Comparison of ENCODE assay signal across 9 cellular contexts in genomic region chr10:62079885-62080559, GRCh38.
DNase-seq lines count a peak whose midpoint lies in the region; ATAC-seq and TF ChIP-seq lines count a peak whose summit lies in the region.
"Had no signal": no experiment of that assay in that cellular context is flagged by ENCODE, and none has a peak within 500 bp of the region (broad histone marks: within the 10 kb centered on the region; RNA-seq: fewer than 3 reads in every experiment).

No MANE protein-coding gene starts in this region.

- no peaks in the 10 kb centered on the region for H3K9me3 ChIP-seq in OCI-LY7 (ENCODE audit: low read length)

- H3K27ac Mint-ChIP-seq in activated T-cell treated with anti-CD3 and anti-CD28 coated beads, Interleukin-2, amount 50 U/mL, for 24 hours = peak overlapping the region; percentile 95
- H3K27ac Mint-ChIP-seq in HFFc6 = peak overlapping the region; percentile 98
- H3K27ac Mint-ChIP-seq in stimulated activated memory B cell treated with anti-CD40 and anti-IgM and Interleukin-4, amounts not matched to agents 10 μg/mL and 1 μg/mL and 100 μg/mL, for 72 hours = peak overlapping the region; percentile 96

- H3K4me3 ChIP-seq in OCI-LY7 (ENCODE audit: low read depth, low read length, poor library complexity, severe bottlenecking) = peak overlapping the region; percentile 26

- DNase-seq in activated T-cell treated with anti-CD3 and anti-CD28 coated beads, Interleukin-2, amount 50 U/mL, for 24 hours = no peak
- DNase-seq in activated T-cell treated with anti-CD3 and anti-CD28 coated beads, Interleukin-2, amount 50 U/mL, for 4 hours = no peak
- DNase-seq in HFFc6 = no peak
- DNase-seq in OCI-LY7 (ENCODE audit: low spot score) = peak; percentile 68
- no peak for DNase-seq in cerebellar nuclear complex (lab: John Stamatoyannopoulos, UW)
- no peak for DNase-seq in MV-4-11 (lab: John Stamatoyannopoulos, UW)
- no peak for DNase-seq in AML-193 (lab: John Stamatoyannopoulos, UW)
- DNase-seq: stimulated activated CD4-positive, alpha-beta T cell treated with anti-CD3 and anti-CD28 coated beads, Interleukin-2, amount 100 ng/mL, for 48 hours had no signal

- no peaks in the 10 kb centered on the region for H3K27me3 Mint-ChIP-seq in activated T-cell treated with anti-CD3 and anti-CD28 coated beads, Interleukin-2, amount 50 U/mL, for 24 hours
- no peaks in the 10 kb centered on the region for H3K27me3 Mint-ChIP-seq in activated T-cell treated with anti-CD3 and anti-CD28 coated beads, Interleukin-2, amount 50 U/mL, for 4 hours (ENCODE audit: low read depth)
- peaks cover 28% of the 10 kb centered on the region for H3K27me3 Mint-ChIP-seq in HFFc6 (ENCODE audit: insufficient read depth)
- no peaks in the 10 kb centered on the region for H3K27me3 Mint-ChIP-seq in stimulated activated memory B cell treated with anti-CD40 and anti-IgM and Interleukin-4, amounts not matched to agents 10 μg/mL and 1 μg/mL and 100 μg/mL, for 72 hours

- intact Hi-C loops in OCI-LY7 (cut with micrococcal nuclease; ENCODE audit: unreplicated experiment) = loop anchor here (10.0 kb wide), 1 partner anchor 115 kb away; no protein-coding TSS in a partner anchor

- H3K9me2 ChIP-seq in OCI-LY7 (ENCODE audit: insufficient read depth, low read length) = no peaks in the 10 kb centered on the region

- H3K4me1 Mint-ChIP-seq in activated T-cell treated with anti-CD3 and anti-CD28 coated beads, Interleukin-2, amount 50 U/mL, for 24 hours (ENCODE audit: low read depth) = peaks cover 91% of the 10 kb centered on the region
- H3K4me1 Mint-ChIP-seq in activated T-cell treated with anti-CD3 and anti-CD28 coated beads, Interleukin-2, amount 50 U/mL, for 4 hours (ENCODE audit: low read depth) = peaks cover 87% of the 10 kb centered on the region
- peaks cover 97% of the 10 kb centered on the region for H3K4me1 Mint-ChIP-seq in HFFc6 (ENCODE audit: low read depth)
- H3K4me1 Mint-ChIP-seq in stimulated activated memory B cell treated with anti-CD40 and anti-IgM and Interleukin-4, amounts not matched to agents 10 μg/mL and 1 μg/mL and 100 μg/mL, for 72 hours = peaks cover 79% of the 10 kb centered on the region

- TSS peak; percentile 86 for BruUV-seq in OCI-LY7 (replicated peaks; lab: Mats Ljungman, UMichigan)

- H3K36me3 ChIP-seq in OCI-LY7 (ENCODE audit: insufficient read depth, low read length) = peaks cover 49% of the 10 kb centered on the region

- CTCF ChIA-PET in OCI-LY7 (lab: Charles Lee; ENCODE audit: unreplicated experiment) = no interaction called here

- H4K20me1 ChIP-seq in OCI-LY7 (ENCODE audit: insufficient read depth, low read length) = no peaks in the 10 kb centered on the region

- H3K4me3 Mint-ChIP-seq in activated T-cell treated with anti-CD3 and anti-CD28 coated beads, Interleukin-2, amount 50 U/mL, for 24 hours = no peak overlapping the region
- no peak overlapping the region for H3K4me3 Mint-ChIP-seq in activated T-cell treated with anti-CD3 and anti-CD28 coated beads, Interleukin-2, amount 50 U/mL, for 4 hours
- peak overlapping the region; percentile 64; the same call in 1 of the 2 replicates for H3K4me3 Mint-ChIP-seq in HFFc6
- peak overlapping the region; percentile 76 for H3K4me3 Mint-ChIP-seq in stimulated activated memory B cell treated with anti-CD40 and anti-IgM and Interleukin-4, amounts not matched to agents 10 μg/mL and 1 μg/mL and 100 μg/mL, for 72 hours

- H3K4me1 ChIP-seq in OCI-LY7 (ENCODE audit: insufficient read depth, low read length, poor library complexity, severe bottlenecking) = peaks cover 67% of the 10 kb centered on the region

- POLR2A ChIA-PET in OCI-LY7 (lab: Charles Lee) = interaction anchor here (0.5 to 1.6 kb wide), 10 partner anchors 9 to 333 kb away, joined by 3 to 8 read pairs (median 4); partner anchors contain the start of gene ARID5B

- ATAC-seq in activated T-cell treated with anti-CD3 and anti-CD28 coated beads, Interleukin-2, amount 50 U/mL, for 4 hours = no peak
- peak; percentile 90 for ATAC-seq in stimulated activated memory B cell treated with anti-CD40 and anti-IgM and Interleukin-4, amounts not matched to agents 10 μg/mL and 1 μg/mL and 100 μg/mL, for 72 hours

- peak overlapping the region; percentile 0; the same call in 1 of the 2 replicates for H2AFZ ChIP-seq in OCI-LY7 (ENCODE audit: low read length)

- H3K9me3 Mint-ChIP-seq in activated T-cell treated with anti-CD3 and anti-CD28 coated beads, Interleukin-2, amount 50 U/mL, for 24 hours = peaks cover 7% of the 10 kb centered on the region
- H3K9me3 Mint-ChIP-seq in activated T-cell treated with anti-CD3 and anti-CD28 coated beads, Interleukin-2, amount 50 U/mL, for 4 hours = no peaks in the 10 kb centered on the region
- H3K9me3 Mint-ChIP-seq in HFFc6 = peaks cover 4% of the 10 kb centered on the region; the same call in 1 of the 2 replicates
- H3K9me3 Mint-ChIP-seq in stimulated activated memory B cell treated with anti-CD40 and anti-IgM and Interleukin-4, amounts not matched to agents 10 μg/mL and 1 μg/mL and 100 μg/mL, for 72 hours = no peaks in the 10 kb centered on the region

- peaks cover 13% of the 10 kb centered on the region; the same call in 1 of the 2 replicates for H3K79me2 ChIP-seq in OCI-LY7 (ENCODE audit: insufficient read depth, low read depth, low read length)

- H3K27ac ChIP-seq in OCI-LY7 (ENCODE audit: low read depth, low read length, poor library complexity, severe bottlenecking) = peak overlapping the region; percentile 87

- H3K4me2 ChIP-seq in OCI-LY7 (ENCODE audit: low read length) = peak overlapping the region; percentile 96

- TF ChIP-seq CTCF in HFFc6 (IDR thresholded peaks at IDR 0.05) (no peak), OCI-LY7 (conservative IDR thresholded peaks at IDR 0.05; ENCODE audit: low read length) (no peak)

- peaks cover 100% of the 10 kb centered on the region for H3K36me3 Mint-ChIP-seq in activated T-cell treated with anti-CD3 and anti-CD28 coated beads, Interleukin-2, amount 50 U/mL, for 24 hours (ENCODE audit: low read depth)
- H3K36me3 Mint-ChIP-seq in activated T-cell treated with anti-CD3 and anti-CD28 coated beads, Interleukin-2, amount 50 U/mL, for 4 hours (ENCODE audit: insufficient read depth) = peaks cover 63% of the 10 kb centered on the region
- peaks cover 68% of the 10 kb centered on the region for H3K36me3 Mint-ChIP-seq in HFFc6 (ENCODE audit: low read depth)
- H3K36me3 Mint-ChIP-seq in stimulated activated memory B cell treated with anti-CD40 and anti-IgM and Interleukin-4, amounts not matched to agents 10 μg/mL and 1 μg/mL and 100 μg/mL, for 72 hours = peaks cover 61% of the 10 kb centered on the region

Comparison
In these comparisons a context has a peak if more than half of its experiments do, and no peak if none do; other contexts are left out.
1. H3K4me3 Mint-ChIP-seq: peak in HFFc6 (single experiment) and stimulated activated memory B cell treated with anti-CD40 and anti-IgM and Interleukin-4, amounts not matched to agents 10 μg/mL and 1 μg/mL and 100 μg/mL, for 72 hours (single experiment); none in activated T-cell treated with anti-CD3 and anti-CD28 coated beads, Interleukin-2, amount 50 U/mL, for 24 hours (single experiment) and activated T-cell treated with anti-CD3 and anti-CD28 coated beads, Interleukin-2, amount 50 U/mL, for 4 hours (single experiment).
2. Peak in every context shown above with its lines, with median percentiles within 50 percentile points of each other: H3K27ac Mint-ChIP-seq.